ENCODE assay signal across 20 cellular contexts in genomic region chr4:41373221-41373620, GRCh38.
"Had no signal": no experiment of that assay in that cellular context is flagged by ENCODE, and none has a peak within 500 bp of the region (broad histone marks: within the 10 kb centered on the region; RNA-seq: fewer than 3 reads in every experiment).

No MANE protein-coding gene starts in this region.

- H3K27ac ChIP-seq: foreskin keratinocyte, hepatocyte, parathyroid adenoma, prostate gland, right lobe of liver, skin epidermis, stomach had no signal

- H3K4me3 ChIP-seq: hepatocyte, lung, prostate gland, right lobe of liver, skin epidermis, stomach had no signal

- ATAC-seq: foreskin keratinocyte, left cardiac atrium, left ventricle myocardium superior, right lobe of liver had no signal

- H3K4me1 ChIP-seq: foreskin keratinocyte, prostate gland had no signal

- H3K27me3 ChIP-seq: hepatocyte, right lobe of liver, stomach had no signal

- H3K4me1 Mint-ChIP-seq: naive B cell had no signal

- H3K27me3 Mint-ChIP-seq: type B pancreatic cell had no signal

- H3K9me3 ChIP-seq: prostate gland, right lobe of liver, stomach had no signal

- H3K4me3 Mint-ChIP-seq: nephron, type B pancreatic cell had no signal

- H3K36me3 ChIP-seq: prostate gland, right lobe of liver, stomach had no signal

- H3K27ac Mint-ChIP-seq: nephron, type B pancreatic cell had no signal

- DNase-seq: cortex of kidney; effector memory CD4-positive, alpha-beta T cell; foreskin keratinocyte; kidney; left cardiac atrium; left ventricle myocardium superior; mesendoderm; naive B cell; retina; right lobe of liver; stimulated activated naive CD4-positive, alpha-beta T cell; stomach; substantia nigra had no signal
